ENCODE assay signal across 1 cellular context in the genomic region with DNA sequence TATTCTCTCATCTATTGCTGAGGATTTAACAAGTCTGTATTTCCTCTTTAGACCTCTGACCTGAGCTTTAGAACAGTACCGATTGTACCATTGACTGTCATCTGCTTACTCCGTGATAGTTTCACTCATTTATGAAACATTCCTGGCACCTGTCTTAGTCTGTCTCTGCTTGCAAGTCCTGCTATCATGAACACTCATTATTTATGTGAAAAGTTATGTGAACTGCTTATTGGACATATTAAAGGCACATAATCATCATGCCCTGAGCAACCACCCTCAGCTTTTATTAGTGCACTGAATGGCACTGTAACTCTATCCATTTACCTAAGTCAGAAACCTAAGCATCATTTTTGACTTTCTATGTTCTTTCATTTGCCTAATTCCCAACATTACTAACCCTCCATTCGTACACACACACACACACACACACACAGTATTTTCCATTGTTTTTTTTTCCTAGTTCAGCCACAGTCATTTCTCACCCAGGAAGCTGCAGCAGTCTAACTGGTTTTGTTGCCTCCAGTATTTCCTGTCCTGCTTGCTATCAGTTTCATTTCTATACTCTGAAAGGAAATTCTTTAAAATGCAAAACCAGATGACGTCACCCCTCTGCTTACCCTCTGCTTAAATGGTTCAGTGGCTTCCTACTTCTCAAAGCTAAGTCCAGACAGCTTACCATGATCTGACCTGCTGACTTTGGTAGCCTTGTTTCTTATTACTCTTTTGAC.
TF ChIP-seq lines count a peak whose summit lies in the region.

No MANE protein-coding gene starts in this region.

TF ChIP-seq in HEK293, 187 proteins besides CTCF, POLR2A, EP300 and RAD21 (continued from another document):
- TF ChIP-seq BCL6B (tag by site-specific recombination; IDR thresholded peaks at IDR 0.05) (peak; percentile 48), ZNF335 (tag by site-specific recombination; conservative IDR thresholded peaks at IDR 0.05) (peak; percentile 41), ZBTB21 (tag by site-specific recombination; IDR thresholded peaks at IDR 0.05) (0 out of 2 replicates have a peak, but pooled peaks have one; percentile 37), ZNF366 (tag by site-specific recombination; conservative IDR thresholded peaks at IDR 0.05) (peak; percentile 57; the same call in 1 of the 2 replicates), ZNF2 (tag by site-specific recombination; IDR thresholded peaks at IDR 0.05) (0 out of 2 replicates have a peak, but pooled peaks have one; percentile 24), ZNF26 (tag by site-specific recombination; IDR thresholded peaks at IDR 0.05) (no peak), PRDM6 (tag by site-specific recombination; IDR thresholded peaks at IDR 0.05) (peak; percentile 36; the same call in 1 of the 2 replicates), ZNF510 (tag by site-specific recombination; IDR thresholded peaks at IDR 0.05; ENCODE audit: insufficient replicate concordance) (no peak)
- TF ChIP-seq, protein P1, sequence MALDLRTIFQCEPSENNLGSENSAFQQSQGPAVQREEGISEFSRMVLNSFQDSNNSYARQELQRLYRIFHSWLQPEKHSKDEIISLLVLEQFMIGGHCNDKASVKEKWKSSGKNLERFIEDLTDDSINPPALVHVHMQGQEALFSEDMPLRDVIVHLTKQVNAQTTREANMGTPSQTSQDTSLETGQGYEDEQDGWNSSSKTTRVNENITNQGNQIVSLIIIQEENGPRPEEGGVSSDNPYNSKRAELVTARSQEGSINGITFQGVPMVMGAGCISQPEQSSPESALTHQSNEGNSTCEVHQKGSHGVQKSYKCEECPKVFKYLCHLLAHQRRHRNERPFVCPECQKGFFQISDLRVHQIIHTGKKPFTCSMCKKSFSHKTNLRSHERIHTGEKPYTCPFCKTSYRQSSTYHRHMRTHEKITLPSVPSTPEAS (tag by site-specific recombination; IDR thresholded peaks at IDR 0.05), result peak; percentile 66
- TF ChIP-seq, protein P2, sequence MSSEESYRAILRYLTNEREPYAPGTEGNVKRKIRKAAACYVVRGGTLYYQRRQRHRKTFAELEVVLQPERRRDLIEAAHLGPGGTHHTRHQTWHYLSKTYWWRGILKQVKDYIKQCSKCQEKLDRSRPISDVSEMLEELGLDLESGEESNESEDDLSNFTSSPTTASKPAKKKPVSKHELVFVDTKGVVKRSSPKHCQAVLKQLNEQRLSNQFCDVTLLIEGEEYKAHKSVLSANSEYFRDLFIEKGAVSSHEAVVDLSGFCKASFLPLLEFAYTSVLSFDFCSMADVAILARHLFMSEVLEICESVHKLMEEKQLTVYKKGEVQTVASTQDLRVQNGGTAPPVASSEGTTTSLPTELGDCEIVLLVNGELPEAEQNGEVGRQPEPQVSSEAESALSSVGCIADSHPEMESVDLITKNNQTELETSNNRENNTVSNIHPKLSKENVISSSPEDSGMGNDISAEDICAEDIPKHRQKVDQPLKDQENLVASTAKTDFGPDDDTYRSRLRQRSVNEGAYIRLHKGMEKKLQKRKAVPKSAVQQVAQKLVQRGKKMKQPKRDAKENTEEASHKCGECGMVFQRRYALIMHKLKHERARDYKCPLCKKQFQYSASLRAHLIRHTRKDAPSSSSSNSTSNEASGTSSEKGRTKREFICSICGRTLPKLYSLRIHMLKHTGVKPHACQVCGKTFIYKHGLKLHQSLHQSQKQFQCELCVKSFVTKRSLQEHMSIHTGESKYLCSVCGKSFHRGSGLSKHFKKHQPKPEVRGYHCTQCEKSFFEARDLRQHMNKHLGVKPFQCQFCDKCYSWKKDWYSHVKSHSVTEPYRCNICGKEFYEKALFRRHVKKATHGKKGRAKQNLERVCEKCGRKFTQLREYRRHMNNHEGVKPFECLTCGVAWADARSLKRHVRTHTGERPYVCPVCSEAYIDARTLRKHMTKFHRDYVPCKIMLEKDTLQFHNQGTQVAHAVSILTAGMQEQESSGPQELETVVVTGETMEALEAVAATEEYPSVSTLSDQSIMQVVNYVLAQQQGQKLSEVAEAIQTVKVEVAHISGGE (tag by site-specific recombination; conservative IDR thresholded peaks at IDR 0.05; ENCODE audit: low read depth), result peak; percentile 39; the same call in 1 of the 2 replicates
